15 cellular contexts compared by ENCODE assay signal in the genomic region with DNA sequence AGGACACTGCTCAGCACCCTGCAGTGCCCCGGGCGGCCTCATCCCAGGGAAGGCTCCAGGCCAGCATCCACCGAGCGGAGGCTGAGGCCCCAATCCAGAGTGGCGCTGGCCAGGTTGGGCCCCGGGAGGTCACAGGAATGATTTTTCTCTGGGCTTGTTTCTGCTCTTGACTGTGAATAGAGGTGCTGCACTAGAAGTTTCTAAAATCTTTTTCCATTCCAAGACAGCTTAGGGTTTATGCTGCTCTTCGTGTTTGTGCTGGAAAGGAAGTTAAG. TPM values are rescaled to one million over a fixed set of nuclear protein-coding genes. Genes with fewer than 3 reads are reported as not detected.
DNase-seq lines count a peak whose midpoint lies in the region; TF ChIP-seq lines count a peak whose summit lies in the region.
"Had no signal": no experiment of that assay in that cellular context is flagged by ENCODE, and none has a peak within 500 bp of the region (broad histone marks: within the 10 kb centered on the region; RNA-seq: fewer than 3 reads in every experiment).

No MANE protein-coding gene starts in this region.

- H3K27ac Mint-ChIP-seq in glutamatergic neuron (ENCODE audit: unreplicated experiment) (peak overlapping the region; percentile 57), HFFc6 (no peak overlapping the region)

- H2AK5ac ChIP-seq in trophoblast cell (ENCODE audit: low read length): peak overlapping the region; percentile 28

- H2AFZ ChIP-seq in trophoblast cell (ENCODE audit: insufficient read depth, low read length, poor library complexity): no peak overlapping the region

- no peak overlapping the region for H2BK5ac ChIP-seq in trophoblast cell (ENCODE audit: low read depth, low read length, poor library complexity)

- no peak overlapping the region for H3K9ac ChIP-seq in HUES48 (ENCODE audit: low read depth, low read length)
- H3K9ac ChIP-seq in trophoblast cell (ENCODE audit: low read length): no peak overlapping the region

- peaks cover 47% of the 10 kb centered on the region for H3K79me2 ChIP-seq in trophoblast cell (ENCODE audit: control insufficient read depth, insufficient read depth, low read length, poor library complexity)

- H3K36me3 Mint-ChIP-seq in glutamatergic neuron (ENCODE audit: unreplicated experiment) (no peaks in the 10 kb centered on the region), HFFc6 (ENCODE audit: low read depth) (no peaks in the 10 kb centered on the region; the same call in 1 of the 2 replicates)
- H3K36me3 Mint-ChIP-seq: CD4-positive, alpha-beta memory T cell had no signal

- H3K9me3 Mint-ChIP-seq in glutamatergic neuron (ENCODE audit: unreplicated experiment): peaks cover 9% of the 10 kb centered on the region
- H3K9me3 Mint-ChIP-seq in HFFc6: no peaks in the 10 kb centered on the region
- H3K9me3 Mint-ChIP-seq: CD4-positive, alpha-beta memory T cell had no signal

- DNase-seq in glutamatergic neuron (no peak), trophoblast cell (no peak), NCI-H187 (lab: John Stamatoyannopoulos, UW) (no peak), HFFc6 (no peak), cerebellar cortex (ENCODE audit: low spot score) (no peak)
- DNase-seq: CD4-positive, alpha-beta memory T cell; IMR-90; Kasumi-1; MM.1S; NCI-H1092 treated with DMSO at 0.1 percent for 48 hours; NCI-H2227 treated with DMSO at 0.1 percent for 48 hours; SHP77 had no signal

- H3K9me3 ChIP-seq in HUES48 (ENCODE audit: control insufficient read depth, insufficient read depth, low read length) (no peaks in the 10 kb centered on the region), trophoblast cell (ENCODE audit: insufficient read depth, low read depth, low read length) (no peaks in the 10 kb centered on the region)

- peak overlapping the region; percentile 67 for H2BK12ac ChIP-seq in trophoblast cell (ENCODE audit: low read length)

- peaks cover 20% of the 10 kb centered on the region for H3K4me1 ChIP-seq in HUES48 (ENCODE audit: control insufficient read depth, insufficient read depth, low read length)
- H3K4me1 ChIP-seq in trophoblast cell (ENCODE audit: control insufficient read depth in 1 of 2, insufficient read depth in 2 of 2, low read length in 2 of 2): peaks cover 42 to 60% of the 10 kb centered on the region in 2 experiments

- H3K18ac ChIP-seq in trophoblast cell (ENCODE audit: low read length): no peak overlapping the region

- no peak for TF ChIP-seq CTCF in C4-2B (conservative IDR thresholded peaks at IDR 0.05)
- TF ChIP-seq CTCF in glutamatergic neuron (IDR thresholded peaks at IDR 0.05; ENCODE audit: partially characterized antibody, unreplicated experiment): no peak
- no peak for TF ChIP-seq CTCF in HFFc6 (IDR thresholded peaks at IDR 0.05)

- no peak overlapping the region for H3K4me2 ChIP-seq in trophoblast cell (ENCODE audit: low read length)

- no peak overlapping the region for H2BK120ac ChIP-seq in trophoblast cell (ENCODE audit: insufficient read depth, low read length, poor library complexity)

- H3K23ac ChIP-seq in trophoblast cell (ENCODE audit: low read length): no peak overlapping the region

- peaks cover 42% of the 10 kb centered on the region for H3K79me1 ChIP-seq in trophoblast cell (ENCODE audit: low read length)

- H3K4ac ChIP-seq in trophoblast cell (ENCODE audit: low read depth, low read length): peak overlapping the region; percentile 80

- H3K4me1 Mint-ChIP-seq in glutamatergic neuron (ENCODE audit: low read depth, unreplicated experiment): peaks cover 51% of the 10 kb centered on the region
- peaks cover 38% of the 10 kb centered on the region for H3K4me1 Mint-ChIP-seq in HFFc6 (ENCODE audit: low read depth)

- H3K27me3 Mint-ChIP-seq in glutamatergic neuron (ENCODE audit: unreplicated experiment) (peaks cover 12% of the 10 kb centered on the region), HFFc6 (ENCODE audit: insufficient read depth) (no peaks in the 10 kb centered on the region; the same call in 1 of the 2 replicates)
- H3K27me3 Mint-ChIP-seq: CD4-positive, alpha-beta memory T cell had no signal

- H3K27me3 ChIP-seq in HUES48 (ENCODE audit: control insufficient read depth, insufficient read depth, low read length) (no peaks in the 10 kb centered on the region), trophoblast cell (ENCODE audit: insufficient read depth, low read length) (no peaks in the 10 kb centered on the region)

- H3K4me3 ChIP-seq in HUES48 (ENCODE audit: low read depth, low read length): no peak overlapping the region
- H3K4me3 ChIP-seq in trophoblast cell (ENCODE audit: low read depth, low read length): no peak overlapping the region
- H3K4me3 ChIP-seq: GM12878 had no signal

- peak overlapping the region; percentile 22 for H3K14ac ChIP-seq in trophoblast cell (ENCODE audit: low read length)

- no CpG with 5 or more reads among the region's 7 CpGs for WGBS in trophoblast cell (ENCODE audit: extremely low coverage, insufficient coverage, insufficient read length)

- H4K91ac ChIP-seq in trophoblast cell (ENCODE audit: low read depth, low read length): peak overlapping the region; percentile 31

- no peak overlapping the region for H4K12ac ChIP-seq in trophoblast cell (ENCODE audit: low read depth, low read length)

- H3K4me3 Mint-ChIP-seq in glutamatergic neuron (ENCODE audit: unreplicated experiment) (peak overlapping the region; percentile 17), HFFc6 (no peak overlapping the region)
- H3K4me3 Mint-ChIP-seq: CD4-positive, alpha-beta memory T cell had no signal

- H3K36me3 ChIP-seq in HUES48 (ENCODE audit: control insufficient read depth, insufficient read depth, low read length) (no peaks in the 10 kb centered on the region), trophoblast cell (ENCODE audit: control insufficient read depth in 1 of 2, insufficient read depth in 2 of 2, low read length in 2 of 2) (peaks cover 8 to 10% of the 10 kb centered on the region in 2 experiments)

- peak overlapping the region; percentile 0; the same call in 1 of the 2 replicates for H3K27ac ChIP-seq in C4-2B
- H3K27ac ChIP-seq in HUES48 (ENCODE audit: low read depth, low read length): peak overlapping the region; percentile 26
- H3K27ac ChIP-seq in trophoblast cell (ENCODE audit: low read depth, low read length): no peak overlapping the region

- H4K8ac ChIP-seq in trophoblast cell (ENCODE audit: low read depth, low read length): no peak overlapping the region

RNA-seq across cellular contexts. Expression of a gene that starts 15.1 kb away (rescaled TPM):
- 153 TPM for total RNA-seq in glutamatergic neuron (ENCODE audit: unreplicated experiment)
- 37.1 and 37.3 TPM in 2 replicates for polyA plus RNA-seq in trophoblast cell (2013)
- total RNA-seq in HFFc6 (2021; fragmentation: NEBNext Ultra II Directional; extraction: Animal tissue kit (Norgen Biotek cat#: 25700)): 10 to 100 TPM; 17.0 to 27.2 (median 20.3) TPM
